ENCODE assay signal across 8 cellular contexts in genomic region chr6:43771210-43771857, GRCh38. TPM values are rescaled to one million over a fixed set of nuclear protein-coding genes. Genes with fewer than 3 reads are reported as not detected.
DNase-seq lines count a peak whose midpoint lies in the region; ATAC-seq, FAIRE-seq and TF ChIP-seq lines count a peak whose summit lies in the region.

No MANE protein-coding gene starts in this region.

- H2BK120ac ChIP-seq in H9 (ENCODE audit: low read depth, low read length, poor library complexity, severe bottlenecking): peak overlapping the region; percentile 31

- no peak overlapping the region for H2BK15ac ChIP-seq in H9 (ENCODE audit: low read depth, low read length)

- peaks cover 19% of the 10 kb centered on the region for H3K23me2 ChIP-seq in H9 (ENCODE audit: insufficient read length, low read depth, low read length, poor library complexity, severe bottlenecking)

- no peak overlapping the region for H4K5ac ChIP-seq in H9 (ENCODE audit: insufficient read length, low read depth, low read length)

- no peak for TF ChIP-seq POLR2A in tibial nerve (IDR thresholded peaks at IDR 0.05)

- peak overlapping the region; percentile 92 for H3K14ac ChIP-seq in H9 (ENCODE audit: insufficient read depth, low read length)

- H3K36me3 Mint-ChIP-seq in H9 (ENCODE audit: insufficient read depth in 1 of 3, low read depth in 3 of 3): peaks cover under 1 to 8% (median 3%) of the 10 kb centered on the region in 3 experiments; a peak in 5 of 7 replicates

- H3K9me3 ChIP-seq in H9 (ENCODE audit: control insufficient read depth, low read depth, low read length) (no peaks in the 10 kb centered on the region), Panc1 (ENCODE audit: control insufficient read depth, insufficient read depth, low read depth, low read length) (no peaks in the 10 kb centered on the region), neutrophil (no peaks in the 10 kb centered on the region), tibial nerve (no peaks in the 10 kb centered on the region)

- CTCF ChIA-PET in Panc1 (lab: Charles Lee): interaction anchor here (0.5 to 1.2 kb wide), 4 partner anchors 155 to 309 kb away, joined by 3 to 6 read pairs (median 3); no protein-coding TSS in a partner anchor

- FAIRE-seq in frontal cortex (lab: Jason Lieb, UNC): no peak

- TF ChIP-seq CTCF in C4-2B (conservative IDR thresholded peaks at IDR 0.05) (no peak; the same call in 1 of the 2 replicates), H9 (conservative IDR thresholded peaks at IDR 0.05) (no peak), Panc1 (IDR thresholded peaks at IDR 0.05) (no peak; the same call in 1 of the 2 replicates), neutrophil (IDR thresholded peaks at IDR 0.05) (no peak), tibial nerve (IDR thresholded peaks at IDR 0.05) (peak in 2 of 5 experiments; percentile 19 to 25)

- no peak overlapping the region for H2AK5ac ChIP-seq in H9 (ENCODE audit: insufficient read length, low read length)

- H3K56ac ChIP-seq in H9 (ENCODE audit: insufficient read length, low read depth, low read length): no peak overlapping the region

- peak; percentile 56 for ATAC-seq in Panc1
- no peak for ATAC-seq in HG03442 (IDR thresholded peaks at IDR 0.05; ENCODE audit: unreplicated experiment)

- in situ Hi-C loops in Panc1 (cut with HindIII; ENCODE audit: low pct_unique_long_range_greater_than_20kb, low sequenced_read_pairs): no loop called here

- no peak overlapping the region for H4K8ac ChIP-seq in H9 (replicated peaks; ENCODE audit: insufficient read length, low read depth, low read length)

- H3K4ac ChIP-seq in H9 (ENCODE audit: low read depth, low read length): no peak overlapping the region

- peak overlapping the region; percentile 97 for H3K27ac ChIP-seq in C4-2B
- no peak overlapping the region for H3K27ac ChIP-seq in H9 (ENCODE audit: insufficient read length, low read depth, low read length)
- H3K27ac ChIP-seq in Panc1 (ENCODE audit: low read length): peak overlapping the region; percentile 87
- peak overlapping the region; percentile 93 for H3K27ac ChIP-seq in neutrophil
- H3K27ac ChIP-seq in tibial nerve: peak overlapping the region; percentile 92 to 95 (median 92)

- DNase-seq in H9: no peak
- DNase-seq in Panc1 (ENCODE audit: low read depth, low spot score): no peak
- peak; percentile 39 for DNase-seq in activated gamma-delta T cell treated with anti-CD3 and anti-CD28 coated beads, Interleukin-2, amount 50 U/mL, for 16 hours (ENCODE audit: low read depth)
- DNase-seq in frontal cortex (ENCODE audit: low spot score in 2 of 2): peak; percentile 60 to 69
- DNase-seq in tibial nerve (ENCODE audit: low spot score in 2 of 2): peak in 1 of 2 donors; percentile 41

- H3K4me2 ChIP-seq in H9 (ENCODE audit: insufficient read depth, insufficient read length, low read length): peak overlapping the region; percentile 93

- no peaks in the 10 kb centered on the region for H3K79me1 ChIP-seq in H9 (ENCODE audit: insufficient read depth, low read depth, low read length, poor library complexity, severe bottlenecking)

- no peaks in the 10 kb centered on the region; a peak in 1 of 5 replicates for H3K9me3 Mint-ChIP-seq in H9

- no peak overlapping the region for H3K23ac ChIP-seq in H9 (ENCODE audit: insufficient read length, low read depth, low read length)

- WGBS in H9 (ENCODE audit: extremely low coverage, insufficient read length, low lambda C conversion rate): no CpG with 5 or more reads among the region's 66 CpGs
- WGBS in tibial nerve, 2 donors: 0% methylated on average over 10 to 38 of the region's 66 CpGs

- H3K79me2 ChIP-seq in H9 (ENCODE audit: insufficient read depth, low read length): peaks cover 3% of the 10 kb centered on the region; the same call in 1 of the 2 replicates

- no peak overlapping the region for H2BK5ac ChIP-seq in H9 (ENCODE audit: insufficient read length, low read length)

- H3K9ac ChIP-seq in H9 (ENCODE audit: extremely low read depth, insufficient read length, low read length): peak overlapping the region; percentile 72

- H3K4me3 Mint-ChIP-seq in H9: peak overlapping the region; percentile 87 to 98

- H4K20me1 ChIP-seq in H9 (ENCODE audit: control insufficient read depth, insufficient read depth, insufficient read length): no peaks in the 10 kb centered on the region

- intact Hi-C loops in Panc1 (cut with micrococcal nuclease; ENCODE audit: unreplicated experiment): loop anchor here (5.0 kb wide), 1 partner anchor 104 kb away; no protein-coding TSS in a partner anchor

- H3K4me1 Mint-ChIP-seq in H9: peaks cover 48 to 60% of the 10 kb centered on the region in 2 experiments

- no peak overlapping the region for H2BK20ac ChIP-seq in H9 (ENCODE audit: low read depth, low read length, poor library complexity, severe bottlenecking)

- H3T11ph ChIP-seq in H9 (ENCODE audit: low read length): no peak overlapping the region

- peak in 1 of 2 donors; percentile 74 for TF ChIP-seq EP300 in tibial nerve (IDR thresholded peaks at IDR 0.05)

- POLR2A ChIA-PET in Panc1 (lab: Charles Lee): interaction anchor here (0.9 kb wide), 1 partner anchor 26 kb away, joined by 4 read pairs; no protein-coding TSS in a partner anchor

- no TSS peak for BruUV-seq in Panc1 (replicated peaks; lab: Mats Ljungman, UMichigan)

- H3K36me3 ChIP-seq in Panc1 (ENCODE audit: control insufficient read depth, insufficient read depth, low read length) (no peaks in the 10 kb centered on the region), neutrophil (no peaks in the 10 kb centered on the region), tibial nerve (peaks cover 0 to 4% (median 0%) of the 10 kb centered on the region in 3 donors)

- H3K4me3 ChIP-seq in Panc1 (ENCODE audit: low read depth in 2 of 2, low read length in 2 of 2): peak overlapping the region; percentile 94 to 99
- peak overlapping the region; percentile 91 to 93 for H3K4me3 ChIP-seq in neutrophil (ENCODE audit: low read depth in 1 of 2, low read length in 1 of 2)
- H3K4me3 ChIP-seq in tibial nerve: peak overlapping the region; percentile 57 to 91 (median 84)

- H3K27me3 Mint-ChIP-seq in H9 (ENCODE audit: low read depth): peaks cover 5% of the 10 kb centered on the region

- no peak overlapping the region for H3K27ac Mint-ChIP-seq in H9

- H2BK12ac ChIP-seq in H9 (ENCODE audit: insufficient read length, low read depth, low read length): no peak overlapping the region

- H4K91ac ChIP-seq in H9 (ENCODE audit: insufficient read length, low read depth, low read length): no peak overlapping the region

- no peak overlapping the region for H2AFZ ChIP-seq in H9 (ENCODE audit: low read length)

- peaks cover 10% of the 10 kb centered on the region; the same call in 1 of the 2 replicates for H3K4me1 ChIP-seq in H9 (ENCODE audit: insufficient read depth, low read length)
- peaks cover 36% of the 10 kb centered on the region for H3K4me1 ChIP-seq in Panc1 (ENCODE audit: control insufficient read depth, insufficient read depth, low read length)
- H3K4me1 ChIP-seq in neutrophil (ENCODE audit: control insufficient read depth in 1 of 2, insufficient read depth in 1 of 2, low read depth in 1 of 2, low read length in 1 of 2): peaks cover 49 to 66% of the 10 kb centered on the region in 2 experiments
- peaks cover 0 to 56% (median 30%) of the 10 kb centered on the region in 4 donors for H3K4me1 ChIP-seq in tibial nerve

- peak overlapping the region; percentile 73 for H3K18ac ChIP-seq in H9 (ENCODE audit: insufficient read length, low read depth, low read length)

- H3K27me3 ChIP-seq in H9 (ENCODE audit: insufficient read depth, low read length) (no peaks in the 10 kb centered on the region), Panc1 (ENCODE audit: control insufficient read depth, insufficient read depth, low read length) (no peaks in the 10 kb centered on the region), neutrophil (peaks cover 27% of the 10 kb centered on the region), tibial nerve (no peaks in the 10 kb centered on the region)

RNA-seq across cellular contexts. Expression of gene VEGFA, which starts 1.3 kb away (rescaled TPM):
- 46.1 and 47.9 TPM in 2 replicates for total RNA-seq in H9 (2021)
- 98.7 TPM for total RNA-seq in Panc1 (2021; ENCODE audit: unreplicated experiment)
- polyA plus RNA-seq in Panc1 (2012; ENCODE audit: insufficient read length): 118 TPM
- total RNA-seq in frontal cortex: 15.5 TPM
- total RNA-seq in tibial nerve: 100 to 1,000 TPM; 175 to 220 (median 177) TPM

Comparison
In these comparisons a context has a peak if more than half of its experiments do, and no peak if none do; other contexts are left out.
1. DNase-seq: peak in activated gamma-delta T cell treated with anti-CD3 and anti-CD28 coated beads, Interleukin-2, amount 50 U/mL, for 16 hours (single experiment) and frontal cortex (2 of 2); none in H9 (single experiment) and Panc1 (single experiment).
2. Peak in every context shown above with its lines, with median percentiles within 50 percentile points of each other: H3K4me3 ChIP-seq.